In the genomic region with DNA sequence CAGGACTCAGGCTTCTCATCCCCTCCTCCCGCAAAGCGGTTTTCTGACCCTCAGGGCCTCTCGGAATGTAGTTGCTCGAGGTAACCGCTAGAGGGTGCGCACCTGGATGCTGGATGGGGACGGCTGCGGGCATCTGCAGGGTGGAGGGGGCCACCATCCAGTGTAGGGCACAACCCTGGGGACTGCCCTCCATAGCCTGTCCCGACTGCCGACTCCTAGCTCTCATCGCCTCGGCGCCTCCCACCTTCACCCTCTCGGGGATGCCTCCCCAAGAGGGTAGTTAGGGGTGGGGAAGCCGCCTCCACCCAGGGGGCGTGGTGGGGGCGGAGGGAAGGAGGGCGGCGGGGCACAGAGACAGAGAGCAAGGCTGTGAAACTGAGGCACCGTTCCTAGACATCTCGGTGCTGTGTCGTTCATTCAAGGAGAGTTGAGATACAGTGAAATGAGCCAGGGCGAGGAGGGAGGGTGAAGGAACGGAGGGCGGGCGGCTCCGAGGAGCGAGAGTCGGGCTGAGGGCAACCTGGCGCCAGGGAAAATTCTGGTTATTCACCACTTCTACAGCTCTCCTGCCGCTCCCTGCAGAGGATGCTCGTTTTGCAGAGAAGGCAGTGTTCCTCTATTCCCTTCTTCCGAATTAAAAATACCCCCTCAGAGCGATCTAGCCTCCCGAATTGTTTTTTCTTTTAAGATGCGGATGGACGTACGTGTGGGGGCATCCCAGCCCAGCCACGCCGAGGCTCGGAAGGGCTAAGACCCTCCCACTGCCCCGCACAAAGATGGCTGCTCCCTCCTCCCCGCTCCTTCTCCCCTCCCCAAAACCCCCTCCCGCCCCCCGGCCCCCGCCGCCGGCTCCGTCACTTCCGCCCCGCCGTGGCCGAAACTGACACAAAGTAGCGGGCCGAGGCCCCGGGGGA, we compare ENCODE assay signal across 8 cellular contexts. TPM values are rescaled to one million over a fixed set of nuclear protein-coding genes. Genes with fewer than 3 reads are reported as not detected.
DNase-seq lines count a peak whose midpoint lies in the region; ATAC-seq and TF ChIP-seq lines count a peak whose summit lies in the region.

Gene ATP8B2 (plus strand): TSS at position 857 of the 914 bp plus-strand sequence. CDS start 2,617 bp downstream, outside the sequence.

- H3K27ac Mint-ChIP-seq in nephron = peak within 1 kb of the TSS; percentile 87 to 98 (median 88)

- no peaks in the 10 kb centered on the region for H3K27me3 ChIP-seq in A673 (replicated peaks; ENCODE audit: insufficient read depth, low read depth, low read length, poor library complexity)
- no peaks in the 10 kb centered on the region for H3K27me3 ChIP-seq in RWPE2 (ENCODE audit: insufficient read depth, poor library complexity, severe bottlenecking)

- peaks cover 35% of the 10 kb centered on the region for H3K4me1 Mint-ChIP-seq in nephron

- H3K36me3 ChIP-seq in A673 (ENCODE audit: insufficient read depth, low read length, poor library complexity, severe bottlenecking) = no peaks in the 10 kb centered on the region
- H3K36me3 ChIP-seq in RWPE2 (ENCODE audit: low read depth) = no peaks in the 10 kb centered on the region

- H3K4me3 Mint-ChIP-seq in nephron = peak within 1 kb of the TSS; percentile 98 to 99 (median 98)

- H3K9me3 Mint-ChIP-seq in nephron = no peaks in the 10 kb centered on the region

- peak; percentile 50 for ATAC-seq in RWPE2 (ENCODE audit: low read depth)
- peak; percentile 74 for ATAC-seq in stimulated activated naive CD8-positive, alpha-beta T cell treated with anti-CD3 and anti-CD28 coated beads, Interleukin-15, Interleukin-2, amounts not matched to agents 100 U/mL and 50 U/mL, for 24 hours

- H3K9me3 ChIP-seq in A673 (ENCODE audit: low read depth, low read length, poor library complexity, severe bottlenecking) (no peaks in the 10 kb centered on the region), RWPE2 (ENCODE audit: severe bottlenecking) (no peaks in the 10 kb centered on the region)

- POLR2A ChIA-PET in A673 (lab: Charles Lee; ENCODE audit: low non-redundant PET) = no interaction called here

- H3K27ac ChIP-seq in A673 (ENCODE audit: low read depth, low read length, poor library complexity, severe bottlenecking) = peak within 1 kb of the TSS; percentile 86
- H3K27ac ChIP-seq in RWPE2 (ENCODE audit: poor library complexity, severe bottlenecking) = peak within 1 kb of the TSS; percentile 69

- peaks cover 21% of the 10 kb centered on the region for H3K27me3 Mint-ChIP-seq in nephron (ENCODE audit: low read depth)

- H3K36me3 Mint-ChIP-seq in nephron (ENCODE audit: low read depth) = no peaks in the 10 kb centered on the region

- BruUV-seq in A673 (replicated peaks; lab: Mats Ljungman, UMichigan) = no TSS peak

- DNase-seq in A673 (ENCODE audit: low spot score) (peak; percentile 85), GM19238 (ENCODE audit: insufficient read length, low spot score) (peak; percentile 80), Kasumi-1 (lab: John Stamatoyannopoulos, UW) (peak; percentile 53 to 62), RWPE2 (ENCODE audit: low spot score) (no peak), fibroblast of pulmonary artery (ENCODE audit: low read depth) (peak; percentile 76)
- peak; percentile 77 for DNase-seq in activated T-helper 9 cell treated with anti-CD3 and anti-CD28 coated beads, Interleukin-2, amount 50 U/mL, for 16 hours (ENCODE audit: low read depth)
- DNase-seq in stimulated activated naive CD8-positive, alpha-beta T cell treated with anti-CD3 and anti-CD28 coated beads, Interleukin-15, Interleukin-2, amounts not matched to agents 100 U/mL and 50 U/mL, for 24 hours = peak; percentile 91

- peak within 1 kb of the TSS; percentile 95 for H3K4me3 ChIP-seq in A673 (ENCODE audit: low read depth, low read length, poor library complexity, severe bottlenecking)
- peak within 1 kb of the TSS; percentile 55 for H3K4me3 ChIP-seq in RWPE2 (ENCODE audit: severe bottlenecking)
- peak within 1 kb of the TSS; percentile 90 for H3K4me3 ChIP-seq in fibroblast of pulmonary artery (replicated peaks; ENCODE audit: low read depth, low read length)

- peaks cover 33% of the 10 kb centered on the region for H3K4me1 ChIP-seq in A673 (ENCODE audit: insufficient read depth, low read length, poor library complexity, severe bottlenecking)
- H3K4me1 ChIP-seq in RWPE2 (ENCODE audit: insufficient read depth, poor library complexity, severe bottlenecking) = peaks cover 24% of the 10 kb centered on the region

- intact Hi-C loops in A673 (cut with micrococcal nuclease; ENCODE audit: unreplicated experiment) = no loop called here

- TF ChIP-seq CTCF in A673 (conservative IDR thresholded peaks at IDR 0.05; ENCODE audit: low read depth, low read length) (peak; percentile 96), RWPE2 (IDR thresholded peaks at IDR 0.05; ENCODE audit: poor library complexity, severe bottlenecking) (peak; percentile 97), fibroblast of pulmonary artery (IDR thresholded peaks at IDR 0.05; ENCODE audit: low read length, missing control alignments) (peak; percentile 88), nephron (IDR thresholded peaks at IDR 0.05; ENCODE audit: unreplicated experiment in 3 of 3) (peak; percentile 91 to 95 (median 93))

- CTCF ChIA-PET in A673 (lab: Charles Lee) = interaction anchor here (1.1 kb wide), 1 partner anchor 28 kb away, joined by 4 read pairs; no protein-coding TSS in a partner anchor

RNA-seq across cellular contexts. Expression of gene ATP8B2, which starts in this region (rescaled TPM):
- total RNA-seq in A673 (2021) = 29.1 and 32.4 TPM in 2 replicates
